ENCODE assay signal across 17 cellular contexts in the genomic region with DNA sequence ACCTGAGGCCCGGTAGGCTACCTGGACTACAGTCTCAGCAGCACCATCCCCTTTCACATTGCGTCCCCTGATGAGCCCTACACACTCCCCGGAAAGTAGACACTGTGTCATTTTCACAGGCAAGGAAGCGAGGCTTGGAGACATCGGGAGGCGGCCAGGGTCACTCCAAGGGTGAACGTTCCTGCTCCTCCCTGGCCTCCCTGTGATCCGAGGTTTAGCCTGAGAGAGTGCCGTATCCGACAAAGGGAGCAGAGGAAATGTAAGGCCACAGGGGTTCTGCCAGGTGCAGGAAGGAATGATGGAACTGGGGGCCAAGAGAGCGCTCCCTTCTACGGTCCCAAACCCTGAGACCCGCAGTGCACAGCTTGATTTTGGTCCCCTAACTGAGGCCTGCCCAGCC. TPM values are rescaled to one million over a fixed set of nuclear protein-coding genes. Genes with fewer than 3 reads are reported as not detected.
DNase-seq lines count a peak whose midpoint lies in the region; ATAC-seq and TF ChIP-seq lines count a peak whose summit lies in the region.
"Had no signal": no experiment of that assay in that cellular context is flagged by ENCODE, and none has a peak within 500 bp of the region (broad histone marks: within the 10 kb centered on the region; RNA-seq: fewer than 3 reads in every experiment).

No MANE protein-coding gene starts in this region.

- no peak overlapping the region for H3K18ac ChIP-seq in H9 (ENCODE audit: insufficient read length, low read depth, low read length)

- no peak overlapping the region for H3K4ac ChIP-seq in H9 (ENCODE audit: low read depth, low read length)

- H4K20me1 ChIP-seq in H9 (ENCODE audit: control insufficient read depth, insufficient read depth, insufficient read length) = no peaks in the 10 kb centered on the region

- no peaks in the 10 kb centered on the region for H3K79me1 ChIP-seq in H9 (ENCODE audit: insufficient read depth, low read depth, low read length, poor library complexity, severe bottlenecking)

- H3K23ac ChIP-seq in H9 (ENCODE audit: insufficient read length, low read depth, low read length) = no peak overlapping the region

- no peaks in the 10 kb centered on the region for H3K79me2 ChIP-seq in H9 (ENCODE audit: insufficient read depth, low read length)

- H3K4me1 Mint-ChIP-seq in activated T-cell treated with anti-CD3 and anti-CD28 coated beads, Interleukin-2, amount 50 U/mL, for 24 hours (ENCODE audit: low read depth) = no peaks in the 10 kb centered on the region
- no peaks in the 10 kb centered on the region for H3K4me1 Mint-ChIP-seq in activated T-cell treated with anti-CD3 and anti-CD28 coated beads, Interleukin-2, amount 50 U/mL, for 72 hours (ENCODE audit: low read depth)
- H3K4me1 Mint-ChIP-seq in H9 (peaks cover 18 to 26% of the 10 kb centered on the region in 2 experiments), endodermal cell (peaks cover 52% of the 10 kb centered on the region)

- H3K23me2 ChIP-seq in H9 (ENCODE audit: insufficient read length, low read depth, low read length, poor library complexity, severe bottlenecking) = no peaks in the 10 kb centered on the region

- H3K27ac ChIP-seq in H9 (ENCODE audit: insufficient read length, low read depth, low read length) = no peak overlapping the region
- H3K27ac ChIP-seq in endodermal cell (ENCODE audit: low read depth, low read length) = no peak overlapping the region
- H3K27ac ChIP-seq: 22Rv1 had no signal

- peak; percentile 8 for DNase-seq in activated T-cell treated with anti-CD3 and anti-CD28 coated beads, Interleukin-2, amount 50 U/mL, for 24 hours
- DNase-seq in activated T-cell treated with anti-CD3 and anti-CD28 coated beads, Interleukin-2, amount 50 U/mL, for 72 hours = no peak
- DNase-seq in H9 = peak; percentile 52
- peak; percentile 62 for DNase-seq in endodermal cell
- no peak for DNase-seq in GM13977 (ENCODE audit: low spot score)
- DNase-seq: DMS53, GF-D8, KG1 had no signal

- H2BK15ac ChIP-seq in H9 (ENCODE audit: low read depth, low read length) = no peak overlapping the region

- peaks cover 30% of the 10 kb centered on the region for H3K36me3 Mint-ChIP-seq in activated T-cell treated with anti-CD3 and anti-CD28 coated beads, Interleukin-2, amount 50 U/mL, for 24 hours (ENCODE audit: low read depth)
- no peaks in the 10 kb centered on the region for H3K36me3 Mint-ChIP-seq in activated T-cell treated with anti-CD3 and anti-CD28 coated beads, Interleukin-2, amount 50 U/mL, for 72 hours (ENCODE audit: insufficient read depth in 2 of 2)
- H3K36me3 Mint-ChIP-seq in H9 (ENCODE audit: insufficient read depth in 1 of 3, low read depth in 3 of 3) (no peaks in the 10 kb centered on the region; a peak in 1 of 7 replicates), endodermal cell (ENCODE audit: low read depth) (peaks cover 2% of the 10 kb centered on the region)

- no peak overlapping the region for H2AFZ ChIP-seq in H9 (ENCODE audit: low read length)

- no peaks in the 10 kb centered on the region for H3K9me3 Mint-ChIP-seq in activated T-cell treated with anti-CD3 and anti-CD28 coated beads, Interleukin-2, amount 50 U/mL, for 24 hours
- H3K9me3 Mint-ChIP-seq in activated T-cell treated with anti-CD3 and anti-CD28 coated beads, Interleukin-2, amount 50 U/mL, for 72 hours = no peaks in the 10 kb centered on the region
- H3K9me3 Mint-ChIP-seq in H9 (no peaks in the 10 kb centered on the region; a peak in 1 of 5 replicates), endodermal cell (no peaks in the 10 kb centered on the region)
- H3K9me3 Mint-ChIP-seq: CD14-positive monocyte; CD8-positive, alpha-beta memory T cell had no signal

- H3K4me2 ChIP-seq in H9 (ENCODE audit: insufficient read depth, insufficient read length, low read length) = no peak overlapping the region

- in situ Hi-C loops in GM13977 (cut with MboI; ENCODE audit: low pct_unique_long_range_greater_than_20kb, low sequenced_read_pairs, unreplicated experiment) = no loop called here

- no peak for TF ChIP-seq CTCF in H9 (conservative IDR thresholded peaks at IDR 0.05)
- no peak for TF ChIP-seq CTCF in endodermal cell (conservative IDR thresholded peaks at IDR 0.05)
- TF ChIP-seq CTCF in GM13977 (IDR thresholded peaks at IDR 0.05; ENCODE audit: extremely low read depth, insufficient read depth, missing control alignments) = no peak

- H3K14ac ChIP-seq in H9 (ENCODE audit: insufficient read depth, low read length) = no peak overlapping the region

- H2BK20ac ChIP-seq in H9 (ENCODE audit: low read depth, low read length, poor library complexity, severe bottlenecking) = no peak overlapping the region

- H3K4me1 ChIP-seq in H9 (ENCODE audit: insufficient read depth, low read length) (peaks cover 5% of the 10 kb centered on the region; the same call in 1 of the 2 replicates), endodermal cell (ENCODE audit: control insufficient read depth, insufficient read depth, low read length) (peaks cover 28% of the 10 kb centered on the region)

- H3K4me3 ChIP-seq in endodermal cell (ENCODE audit: low read length) = no peak overlapping the region

- H2BK12ac ChIP-seq in H9 (ENCODE audit: insufficient read length, low read depth, low read length) = no peak overlapping the region

- no peak overlapping the region for H3K4me3 Mint-ChIP-seq in activated T-cell treated with anti-CD3 and anti-CD28 coated beads, Interleukin-2, amount 50 U/mL, for 24 hours
- H3K4me3 Mint-ChIP-seq in activated T-cell treated with anti-CD3 and anti-CD28 coated beads, Interleukin-2, amount 50 U/mL, for 72 hours = no peak overlapping the region
- H3K4me3 Mint-ChIP-seq in H9 = no peak overlapping the region
- no peak overlapping the region for H3K4me3 Mint-ChIP-seq in endodermal cell
- H3K4me3 Mint-ChIP-seq: CD14-positive monocyte had no signal

- H2BK5ac ChIP-seq in H9 (ENCODE audit: insufficient read length, low read length) = no peak overlapping the region

- no peak overlapping the region for H2AK5ac ChIP-seq in H9 (ENCODE audit: insufficient read length, low read length)

- ATAC-seq in activated T-cell treated with anti-CD3 and anti-CD28 coated beads, Interleukin-2, amount 50 U/mL, for 72 hours (replicated peaks in 1 of 2) = no peak
- ATAC-seq in GM18870 (IDR thresholded peaks at IDR 0.05; ENCODE audit: unreplicated experiment) (no peak), HG03520 (IDR thresholded peaks at IDR 0.05; ENCODE audit: unreplicated experiment) (no peak)

- WGBS in H9 (ENCODE audit: extremely low coverage, insufficient read length, low lambda C conversion rate) = no CpG with 5 or more reads among the region's 13 CpGs
- 80 to 95% methylated on average over 12 to 13 of the region's 13 CpGs for WGBS in endodermal cell (ENCODE audit: insufficient coverage in 1 of 2, insufficient read length in 1 of 2), 2 experiments

- no peak overlapping the region for H4K91ac ChIP-seq in H9 (ENCODE audit: insufficient read length, low read depth, low read length)

- H3K9me3 ChIP-seq in H9 (ENCODE audit: control insufficient read depth, low read depth, low read length) = no peaks in the 10 kb centered on the region
- H3K9me3 ChIP-seq in endodermal cell (ENCODE audit: control insufficient read depth, low read length) = no peaks in the 10 kb centered on the region

- H3K36me3 ChIP-seq in endodermal cell (ENCODE audit: control insufficient read depth, insufficient read depth, low read length) = peaks cover 6% of the 10 kb centered on the region

- H3K27me3 ChIP-seq in H9 (ENCODE audit: insufficient read depth, low read length) = no peaks in the 10 kb centered on the region
- no peaks in the 10 kb centered on the region for H3K27me3 ChIP-seq in endodermal cell (ENCODE audit: control insufficient read depth, insufficient read depth, low read length, poor library complexity, severe bottlenecking)

- H3K27ac Mint-ChIP-seq in activated T-cell treated with anti-CD3 and anti-CD28 coated beads, Interleukin-2, amount 50 U/mL, for 24 hours = no peak overlapping the region
- no peak overlapping the region for H3K27ac Mint-ChIP-seq in activated T-cell treated with anti-CD3 and anti-CD28 coated beads, Interleukin-2, amount 50 U/mL, for 72 hours
- no peak overlapping the region; a peak in 1 of 7 replicates for H3K27ac Mint-ChIP-seq in H9
- peak overlapping the region; percentile 96 for H3K27ac Mint-ChIP-seq in endodermal cell
- H3K27ac Mint-ChIP-seq: CD8-positive, alpha-beta memory T cell had no signal

- no peak overlapping the region for H4K8ac ChIP-seq in H9 (replicated peaks; ENCODE audit: insufficient read length, low read depth, low read length)

- no peak overlapping the region for H3K9ac ChIP-seq in H9 (ENCODE audit: extremely low read depth, insufficient read length, low read length)
- peak overlapping the region; percentile 26 for H3K9ac ChIP-seq in endodermal cell (ENCODE audit: extremely low read depth, low read length, poor library complexity, severe bottlenecking)

- H3T11ph ChIP-seq in H9 (ENCODE audit: low read length) = no peak overlapping the region

- no peak overlapping the region for H3K56ac ChIP-seq in H9 (ENCODE audit: insufficient read length, low read depth, low read length)

- H3K27me3 Mint-ChIP-seq in activated T-cell treated with anti-CD3 and anti-CD28 coated beads, Interleukin-2, amount 50 U/mL, for 24 hours = no peaks in the 10 kb centered on the region
- H3K27me3 Mint-ChIP-seq in activated T-cell treated with anti-CD3 and anti-CD28 coated beads, Interleukin-2, amount 50 U/mL, for 72 hours (ENCODE audit: low read depth) = no peaks in the 10 kb centered on the region
- H3K27me3 Mint-ChIP-seq in H9 (ENCODE audit: low read depth) (peaks cover 7% of the 10 kb centered on the region; the same call in 1 of the 2 replicates), endodermal cell (ENCODE audit: insufficient read depth) (no peaks in the 10 kb centered on the region)
- H3K27me3 Mint-ChIP-seq: IgD-negative memory B cell had no signal

- H2BK120ac ChIP-seq in H9 (ENCODE audit: low read depth, low read length, poor library complexity, severe bottlenecking) = no peak overlapping the region

- H4K5ac ChIP-seq in H9 (ENCODE audit: insufficient read length, low read depth, low read length) = no peak overlapping the region

RNA-seq across cellular contexts. Expression of gene PIK3R6, which starts 7.9 kb away (rescaled TPM):
- total RNA-seq in activated T-cell treated with anti-CD3 and anti-CD28 coated beads, Interleukin-2, amount 50 U/mL, for 72 hours = 1 to 10 TPM in 1 of 2 donors, under 1 TPM in 1; 0.99 to 2.6 TPM
- 0.15 TPM in 1 of 2 replicates, not detected in the other for total RNA-seq in H9 (2021)
- 1 to 10 TPM; 2.1 to 2.5 TPM for total RNA-seq in endodermal cell
- 0.25 TPM for polyA plus RNA-seq in endodermal cell (2013, experiment 1 of 2)
- 0.17 TPM for polyA plus RNA-seq in endodermal cell (2013, experiment 2 of 2)
- total RNA-seq: A673, HT1080 had no signal
- polyA plus RNA-seq: BJ had no signal

Comparison
In these comparisons a context has a peak if more than half of its experiments do, and no peak if none do; other contexts are left out.
1. DNase-seq: peak in activated T-cell treated with anti-CD3 and anti-CD28 coated beads, Interleukin-2, amount 50 U/mL, for 24 hours (single experiment), H9 (single experiment) and endodermal cell (single experiment); none in activated T-cell treated with anti-CD3 and anti-CD28 coated beads, Interleukin-2, amount 50 U/mL, for 72 hours (0 of 2) and GM13977 (single experiment).